ENCODE assay signal across 7 cellular contexts in the genomic region with DNA sequence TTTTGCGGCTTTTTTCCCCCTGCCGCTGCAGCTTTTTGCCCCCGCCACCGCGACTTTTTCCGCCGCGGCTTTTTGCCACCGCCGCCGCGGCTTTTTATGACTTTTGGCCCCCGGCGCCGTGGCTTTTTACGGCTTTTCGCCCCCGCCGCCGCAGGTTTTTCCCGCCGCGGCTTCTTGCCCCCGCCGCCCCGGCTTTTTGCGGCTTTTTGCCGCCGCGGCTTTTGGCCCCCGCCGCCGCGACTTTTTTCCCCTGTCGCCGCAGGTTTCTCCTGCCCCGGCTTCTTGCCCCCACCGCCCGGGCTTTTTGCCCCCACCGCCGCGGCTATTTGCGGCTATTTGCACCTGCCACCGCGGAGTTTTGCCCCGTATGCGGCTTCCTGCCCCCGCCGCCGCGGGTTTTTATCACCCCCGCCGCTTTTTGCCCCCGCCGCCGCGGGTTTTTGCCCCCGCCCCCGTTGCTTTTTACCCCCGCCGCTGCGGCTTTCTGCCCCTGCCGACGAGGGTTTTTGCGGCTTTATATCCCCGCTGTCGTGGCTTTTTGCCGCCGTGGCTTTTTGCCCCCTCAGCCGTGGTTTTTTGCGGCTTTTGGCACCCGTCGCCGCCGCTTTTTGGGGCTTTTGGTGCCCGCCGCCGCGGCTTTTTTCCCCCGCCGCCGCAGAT.
DNase-seq lines count a peak whose midpoint lies in the region; ATAC-seq, FAIRE-seq and TF ChIP-seq lines count a peak whose summit lies in the region.

No MANE protein-coding gene starts in this region.

- TF ChIP-seq POLR2A in spleen (IDR thresholded peaks at IDR 0.05) = no peak

- intact Hi-C loops in right cardiac atrium (cut with DNase I) = no loop called here
- intact Hi-C loops in spleen (cut with DNase I; ENCODE audit: low total_unique reads) = no loop called here

- TF ChIP-seq CTCF in spleen (IDR thresholded peaks at IDR 0.05 in 8 of 11, conservative IDR thresholded peaks at IDR 0.05 in 3 of 11) = no peak

- H3K27me3 ChIP-seq in right cardiac atrium (ENCODE audit: control insufficient read depth, insufficient read depth) = no peaks in the 10 kb centered on the region
- H3K27me3 ChIP-seq in spleen (replicated peaks in 1 of 7) = peaks cover 12 to 60% (median 33%) of the 10 kb centered on the region in 7 donors

- peak overlapping the region; percentile 89 for H3K4me3 ChIP-seq in right cardiac atrium (ENCODE audit: low read length)
- peak overlapping the region; percentile 12 to 33 (median 21) for H3K4me3 ChIP-seq in spleen

- ATAC-seq in right cardiac atrium = no peak
- ATAC-seq in GM19467 (IDR thresholded peaks at IDR 0.05; ENCODE audit: unreplicated experiment) = no peak

- 6% methylated on average over 82 of the region's 82 CpGs for WGBS in right cardiac atrium
- WGBS in spleen, 5 donors = 4 to 13% (median 7%) methylated on average over 82 of the region's 82 CpGs

- H3K36me3 ChIP-seq in spleen = no peaks in the 10 kb centered on the region

- H3K4me1 ChIP-seq in right cardiac atrium (ENCODE audit: control insufficient read depth, insufficient read depth, low read length) = no peaks in the 10 kb centered on the region
- H3K4me1 ChIP-seq in spleen = peaks cover 9 to 14% (median 13%) of the 10 kb centered on the region in 6 donors

- H3K9me3 ChIP-seq in right cardiac atrium (ENCODE audit: control insufficient read depth, low read length) (no peaks in the 10 kb centered on the region), spleen (peaks cover 0 to 24% (median 1%) of the 10 kb centered on the region in 8 donors)

- H3K27ac ChIP-seq in right cardiac atrium (ENCODE audit: low read length) = no peak overlapping the region
- no peak overlapping the region for H3K27ac ChIP-seq in spleen

- no peak for FAIRE-seq in GM19239 (lab: Jason Lieb, UNC)

- DNase-seq in GM19239 (ENCODE audit: insufficient read length, low spot score) (peak; percentile 5), T-helper 22 cell (ENCODE audit: low read depth) (peak; percentile 17), right cardiac atrium (peak in 2 of 3 donors; percentile 39 to 64), spleen (peak; percentile 80), SIG-M5 treated with dmso at 0.1 percent for 504 hours (lab: John Stamatoyannopoulos, UW; ENCODE audit: unreplicated experiment) (no peak), DMS79 (lab: John Stamatoyannopoulos, UW) (no peak)

Comparison
In these comparisons a context has a peak if more than half of its experiments do, and no peak if none do; other contexts are left out.
1. DNase-seq: peak in GM19239 (single experiment), T-helper 22 cell (single experiment), right cardiac atrium (2 of 3) and spleen (single experiment); none in SIG-M5 treated with dmso at 0.1 percent for 504 hours (single experiment) and DMS79 (single experiment).